9 cellular contexts compared by ENCODE assay signal in the genomic region with DNA sequence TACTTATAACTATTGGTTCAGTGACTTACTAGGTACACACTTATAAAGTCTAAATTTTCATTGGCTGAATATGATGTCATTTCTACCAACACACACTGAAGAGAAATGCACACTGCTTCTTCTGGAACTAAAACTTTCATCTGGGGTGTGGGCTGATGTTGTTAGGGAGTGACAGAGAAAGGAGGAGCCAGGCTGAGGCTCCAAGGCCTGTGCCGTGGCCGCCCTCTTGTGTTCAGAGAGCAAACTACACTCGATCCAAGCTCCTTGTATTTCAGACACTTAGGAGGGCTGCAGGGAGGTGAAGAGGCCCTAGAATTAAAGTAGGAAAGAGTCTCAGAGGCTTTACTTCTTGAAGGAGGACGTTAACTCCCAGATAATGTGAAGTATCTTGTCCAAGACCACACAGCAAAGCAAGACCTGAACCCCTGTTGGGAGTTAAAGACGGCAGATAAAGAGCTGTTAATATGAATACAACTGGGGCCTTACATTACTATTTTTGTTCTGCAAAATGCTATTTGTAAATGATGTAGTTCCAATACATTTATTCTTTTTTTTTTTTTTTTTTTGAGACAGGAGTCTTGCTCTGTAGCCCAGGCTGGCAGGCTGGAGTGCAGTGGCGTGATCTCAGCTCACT.
A peak's percentile ranks its signal among the peaks of the same experiment; 100 is the strongest.
DNase-seq lines count a peak whose midpoint lies in the region; ATAC-seq and TF ChIP-seq lines count a peak whose summit lies in the region.
"Had no signal": no experiment of that assay in that cellular context is flagged by ENCODE, and none has a peak within 500 bp of the region (broad histone marks: within the 10 kb centered on the region; RNA-seq: fewer than 3 reads in every experiment).

No MANE protein-coding gene starts in this region.

- no peaks in the 10 kb centered on the region for H3K9me3 ChIP-seq in OCI-LY7 (ENCODE audit: low read length)
- H3K9me3 ChIP-seq in naive thymus-derived CD4-positive, alpha-beta T cell (ENCODE audit: control insufficient read depth in 2 of 3, low read length in 3 of 3): no peaks in the 10 kb centered on the region

- CTCF ChIA-PET in OCI-LY7 (lab: Charles Lee; ENCODE audit: unreplicated experiment): interaction anchor here (1.0 kb wide), 1 partner anchor 125 kb away, joined by 4 read pairs; no protein-coding TSS in a partner anchor
- CTCF ChIA-PET in naive thymus-derived CD4-positive, alpha-beta T cell (lab: Charles Lee): interaction anchor here (0.8 to 2.6 kb wide), 23 partner anchors 8 to 608 kb away, joined by 3 to 34 read pairs (median 4); no protein-coding TSS in a partner anchor

- no peak for TF ChIP-seq POLR2A in erythroblast (IDR thresholded peaks at IDR 0.05; ENCODE audit: low read length)

- no peaks in the 10 kb centered on the region for H3K36me3 ChIP-seq in OCI-LY7 (ENCODE audit: insufficient read depth, low read length)
- peaks cover 0 to 28% (median 0%) of the 10 kb centered on the region in 3 experiments for H3K36me3 ChIP-seq in naive thymus-derived CD4-positive, alpha-beta T cell (ENCODE audit: control insufficient read depth in 2 of 3, insufficient read depth in 3 of 3, low read length in 3 of 3)

- no peaks in the 10 kb centered on the region for H4K20me1 ChIP-seq in OCI-LY7 (ENCODE audit: insufficient read depth, low read length)

- in situ Hi-C loops in Caki2 (cut with HindIII; ENCODE audit: low pct_unique_long_range_greater_than_20kb, low sequenced_read_pairs): no loop called here

- H2AFZ ChIP-seq in OCI-LY7 (ENCODE audit: low read length): no peak overlapping the region

- no TSS peak for BruUV-seq in OCI-LY7 (replicated peaks; lab: Mats Ljungman, UMichigan)

- no peaks in the 10 kb centered on the region for H3K4me1 ChIP-seq in OCI-LY7 (ENCODE audit: insufficient read depth, low read length, poor library complexity, severe bottlenecking)
- H3K4me1 ChIP-seq in naive thymus-derived CD4-positive, alpha-beta T cell (ENCODE audit: control insufficient read depth in 2 of 2, insufficient read depth in 2 of 2, low read length in 2 of 2): no peaks in the 10 kb centered on the region

- H3K27me3 ChIP-seq in HL-60 (ENCODE audit: insufficient read depth, poor library complexity, severe bottlenecking): no peaks in the 10 kb centered on the region
- H3K27me3 ChIP-seq in naive thymus-derived CD4-positive, alpha-beta T cell (ENCODE audit: control insufficient read depth in 2 of 2, insufficient read depth in 2 of 2, low read length in 2 of 2): no peaks in the 10 kb centered on the region

- H3K27me3 Mint-ChIP-seq in naive thymus-derived CD4-positive, alpha-beta T cell: no peaks in the 10 kb centered on the region
- peaks cover 31 to 40% of the 10 kb centered on the region in 2 donors for H3K27me3 Mint-ChIP-seq in stimulated activated naive B cell treated with anti-CD40 and anti-IgM and Interleukin-4, amounts not matched to agents 10 μg/mL and 1 μg/mL and 100 μg/mL, for 72 hours

- no peak overlapping the region for H3K4me3 Mint-ChIP-seq in naive thymus-derived CD4-positive, alpha-beta T cell
- no peak overlapping the region for H3K4me3 Mint-ChIP-seq in stimulated activated naive B cell treated with anti-CD40 and anti-IgM and Interleukin-4, amounts not matched to agents 10 μg/mL and 1 μg/mL and 100 μg/mL, for 72 hours
- H3K4me3 Mint-ChIP-seq: dendritic cell treated with granulocyte-macrophage colony-stimulating factor and Interleukin-4, amounts not matched to agents 40 ng/mL and 50 ng/mL, for 4 days had no signal

- no peaks in the 10 kb centered on the region for H3K9me2 ChIP-seq in OCI-LY7 (ENCODE audit: insufficient read depth, low read length)

- TF ChIP-seq CTCF in HL-60 (IDR thresholded peaks at IDR 0.05; ENCODE audit: insufficient read depth, low read length) (peak; percentile 46), OCI-LY7 (conservative IDR thresholded peaks at IDR 0.05; ENCODE audit: low read length) (peak; percentile 92)

- DNase-seq in Caki2 (ENCODE audit: low read depth) (peak; percentile 64), HL-60 (ENCODE audit: low read depth in 1 of 2, low spot score in 1 of 2) (peak; percentile 35 to 54), OCI-LY7 (ENCODE audit: low spot score) (peak; percentile 69), activated T-cell treated with anti-CD3 and anti-CD28 coated beads for 24 hours (ENCODE audit: low read depth) (peak; percentile 78), erythroblast (lab: John Stamatoyannopoulos, UW) (peak; percentile 71 to 85)
- DNase-seq in naive thymus-derived CD4-positive, alpha-beta T cell: peak; percentile 42 to 79 (median 68)
- peak; percentile 58 for DNase-seq in stimulated activated naive B cell treated with anti-CD40 and anti-IgM and Interleukin-4, amounts not matched to agents 10 μg/mL and 1 μg/mL and 100 μg/mL, for 72 hours

- peaks cover 10 to 39% (median 31%) of the 10 kb centered on the region in 5 donors for H3K36me3 Mint-ChIP-seq in naive thymus-derived CD4-positive, alpha-beta T cell
- H3K36me3 Mint-ChIP-seq in stimulated activated naive B cell treated with anti-CD40 and anti-IgM and Interleukin-4, amounts not matched to agents 10 μg/mL and 1 μg/mL and 100 μg/mL, for 72 hours: peaks cover 0 to 3% of the 10 kb centered on the region in 2 donors

- peaks cover 0 to 2% (median 0%) of the 10 kb centered on the region in 11 donors for H3K9me3 Mint-ChIP-seq in naive thymus-derived CD4-positive, alpha-beta T cell
- H3K9me3 Mint-ChIP-seq in stimulated activated naive B cell treated with anti-CD40 and anti-IgM and Interleukin-4, amounts not matched to agents 10 μg/mL and 1 μg/mL and 100 μg/mL, for 72 hours: peaks cover 3% of the 10 kb centered on the region in 2 donors
- H3K9me3 Mint-ChIP-seq: dendritic cell treated with granulocyte-macrophage colony-stimulating factor and Interleukin-4, amounts not matched to agents 40 ng/mL and 50 ng/mL, for 4 days had no signal

- ATAC-seq in GM19452 (IDR thresholded peaks at IDR 0.05; ENCODE audit: unreplicated experiment): peak; percentile 82
- ATAC-seq in naive thymus-derived CD4-positive, alpha-beta T cell: peak; percentile 94
- ATAC-seq in stimulated activated naive B cell treated with anti-CD40 and anti-IgM and Interleukin-4, amounts not matched to agents 10 μg/mL and 1 μg/mL and 100 μg/mL, for 72 hours (replicated peaks): peak; percentile 90 to 93

- H3K27ac ChIP-seq in HL-60 (replicated peaks) (no peak overlapping the region), OCI-LY7 (ENCODE audit: low read depth, low read length, poor library complexity, severe bottlenecking) (no peak overlapping the region)
- H3K27ac ChIP-seq in naive thymus-derived CD4-positive, alpha-beta T cell (ENCODE audit: low read depth, low read length): no peak overlapping the region

- no peaks in the 10 kb centered on the region for H3K79me2 ChIP-seq in OCI-LY7 (ENCODE audit: insufficient read depth, low read depth, low read length)

- H3K4me1 Mint-ChIP-seq in naive thymus-derived CD4-positive, alpha-beta T cell: peaks cover 5 to 22% (median 14%) of the 10 kb centered on the region in 7 donors
- peaks cover 5 to 6% of the 10 kb centered on the region in 2 donors for H3K4me1 Mint-ChIP-seq in stimulated activated naive B cell treated with anti-CD40 and anti-IgM and Interleukin-4, amounts not matched to agents 10 μg/mL and 1 μg/mL and 100 μg/mL, for 72 hours

- peak overlapping the region in 5 of 9 donors; percentile 2 to 74 (median 45) for H3K27ac Mint-ChIP-seq in naive thymus-derived CD4-positive, alpha-beta T cell
- H3K27ac Mint-ChIP-seq in stimulated activated naive B cell treated with anti-CD40 and anti-IgM and Interleukin-4, amounts not matched to agents 10 μg/mL and 1 μg/mL and 100 μg/mL, for 72 hours: no peak overlapping the region
- H3K27ac Mint-ChIP-seq: dendritic cell treated with granulocyte-macrophage colony-stimulating factor and Interleukin-4, amounts not matched to agents 40 ng/mL and 50 ng/mL, for 4 days had no signal

- H3K4me3 ChIP-seq in HL-60 (replicated peaks; ENCODE audit: insufficient read depth, low read length) (no peak overlapping the region), OCI-LY7 (ENCODE audit: low read depth, low read length, poor library complexity, severe bottlenecking) (no peak overlapping the region)
- no peak overlapping the region for H3K4me3 ChIP-seq in naive thymus-derived CD4-positive, alpha-beta T cell (ENCODE audit: low read length)

- POLR2A ChIA-PET in OCI-LY7 (lab: Charles Lee): no interaction called here
- POLR2A ChIA-PET in naive thymus-derived CD4-positive, alpha-beta T cell (lab: Charles Lee): interaction anchor here (0.6 to 1.0 kb wide), 3 partner anchors 36 to 772 kb away, joined by 3 to 5 read pairs (median 5); no protein-coding TSS in a partner anchor

- intact Hi-C loops in OCI-LY7 (cut with micrococcal nuclease; ENCODE audit: unreplicated experiment): loop anchor here (1.0 to 5.0 kb wide), 2 partner anchors 41 to 390 kb away; no protein-coding TSS in a partner anchor
- intact Hi-C loops in naive thymus-derived CD4-positive, alpha-beta T cell (cut with micrococcal nuclease): loop anchor here (1.0 to 10.0 kb wide), 9 partner anchors 32 to 609 kb away; a partner anchor contains a TSS

- no peak overlapping the region for H3K4me2 ChIP-seq in OCI-LY7 (ENCODE audit: low read length)
